ENCODE assay signal across 14 cellular contexts in the genomic region with DNA sequence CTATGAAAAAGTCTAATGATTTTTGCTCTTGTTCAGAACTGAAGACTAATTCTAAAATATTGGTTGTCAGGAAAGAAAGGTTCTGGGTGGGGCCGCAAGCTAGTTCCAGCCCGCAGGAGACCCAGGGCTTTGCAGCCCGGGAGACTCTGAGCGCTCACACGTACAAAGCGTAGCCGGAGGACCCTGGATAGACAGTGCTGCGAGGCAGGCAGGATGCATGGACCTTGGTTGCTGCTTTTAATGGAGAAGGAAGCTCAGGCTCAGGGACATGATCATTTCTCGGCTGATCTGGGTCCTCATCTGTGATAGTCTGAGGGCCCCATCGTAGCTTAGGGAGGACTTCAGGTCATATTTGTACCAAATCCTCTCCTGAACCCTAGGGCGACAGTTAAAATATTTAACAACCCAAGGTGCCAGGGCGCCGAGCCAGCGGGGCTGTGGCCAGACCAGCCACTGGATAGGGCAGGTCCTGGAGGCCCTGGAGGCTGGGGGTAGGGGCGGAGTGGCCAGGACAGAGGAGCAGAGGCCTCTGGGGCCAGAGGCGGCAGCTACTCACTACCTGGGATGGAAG.
DNase-seq lines count a peak whose midpoint lies in the region; ATAC-seq and TF ChIP-seq lines count a peak whose summit lies in the region.
"Had no signal": no experiment of that assay in that cellular context is flagged by ENCODE, and none has a peak within 500 bp of the region (broad histone marks: within the 10 kb centered on the region; RNA-seq: fewer than 3 reads in every experiment).

No MANE protein-coding gene starts in this region.

- H2BK12ac ChIP-seq in neuronal stem cell (ENCODE audit: low read length) = peak overlapping the region; percentile 18

- peak overlapping the region; percentile 25 for H2BK120ac ChIP-seq in neuronal stem cell (ENCODE audit: low read depth, low read length)

- no peak overlapping the region for H2BK5ac ChIP-seq in neuronal stem cell (ENCODE audit: low read length)

- H3K4me1 ChIP-seq in colonic mucosa (no peaks in the 10 kb centered on the region), neuronal stem cell (ENCODE audit: control insufficient read depth in 2 of 2, insufficient read depth in 1 of 2, low read depth in 1 of 2, low read length in 2 of 2) (peaks cover 17 to 31% of the 10 kb centered on the region in 2 donors)

- H3K18ac ChIP-seq in neuronal stem cell (ENCODE audit: low read length) = peak overlapping the region; percentile 69

- no peaks in the 10 kb centered on the region for H3K9me3 ChIP-seq in colonic mucosa
- no peaks in the 10 kb centered on the region for H3K9me3 ChIP-seq in neuronal stem cell (replicated peaks in 1 of 2; ENCODE audit: control insufficient read depth in 2 of 2, insufficient read depth in 1 of 2, low read depth in 1 of 2, low read length in 2 of 2)
- H3K9me3 ChIP-seq: body of pancreas had no signal

- H3K9ac ChIP-seq in colonic mucosa (ENCODE audit: low read depth in 2 of 2, low read length in 2 of 2) = no peak overlapping the region
- no peak overlapping the region for H3K9ac ChIP-seq in neuronal stem cell (ENCODE audit: low read depth, low read length, poor library complexity)

- H2BK15ac ChIP-seq in neuronal stem cell (ENCODE audit: low read length) = peak overlapping the region; percentile 72

- H3K4me2 ChIP-seq in neuronal stem cell (ENCODE audit: insufficient read depth, low read length, poor library complexity, severe bottlenecking) = no peak overlapping the region

- H3K36me3 ChIP-seq in colonic mucosa (no peaks in the 10 kb centered on the region), neuronal stem cell (replicated peaks in 1 of 2; ENCODE audit: control insufficient read depth in 2 of 2, insufficient read depth in 2 of 2, low read length in 2 of 2) (no peaks in the 10 kb centered on the region)
- H3K36me3 ChIP-seq: WERI-Rb-1 had no signal

- H3K14ac ChIP-seq in neuronal stem cell (ENCODE audit: low read length) = no peak overlapping the region

- TF ChIP-seq CTCF in colonic mucosa (IDR thresholded peaks at IDR 0.05) = no peak

- no peak overlapping the region for H4K8ac ChIP-seq in neuronal stem cell (ENCODE audit: low read depth, low read length)

- no peak overlapping the region for H3K4me3 ChIP-seq in colonic mucosa
- no peak overlapping the region for H3K4me3 ChIP-seq in neuronal stem cell (ENCODE audit: low read length in 2 of 2)
- H3K4me3 ChIP-seq: body of pancreas had no signal

- intact Hi-C loops in colonic mucosa (cut with DNase I) = no loop called here

- H3K27ac ChIP-seq in colonic mucosa (no peak overlapping the region), neuronal stem cell (replicated peaks; ENCODE audit: low read length) (no peak overlapping the region)
- H3K27ac ChIP-seq: body of pancreas, WERI-Rb-1 had no signal

- peak; percentile 14 for DNase-seq in D341Med (ENCODE audit: low spot score)
- peak; percentile 2 for DNase-seq in HuH-7 (ENCODE audit: low spot score)
- peak; percentile 6 for DNase-seq in colonic mucosa
- no peak for DNase-seq in neuronal stem cell (ENCODE audit: low spot score)
- DNase-seq in cerebellum (ENCODE audit: low spot score) = no peak
- DNase-seq in COLO668 (lab: John Stamatoyannopoulos, UW; ENCODE audit: unreplicated experiment) = no peak
- DNase-seq in activated CD4-positive, alpha-beta T cell treated with anti-CD3 and anti-CD28 coated beads, Interleukin-2, amount 50 U/mL, for 4 hours = no peak
- DNase-seq: activated CD4-positive, alpha-beta memory T cell treated with anti-CD3 and anti-CD28 coated beads for 36 hours; activated naive CD8-positive, alpha-beta T cell treated with anti-CD3 and anti-CD28 coated beads for 36 hours; body of pancreas; erythroblast; NCI-H2227 treated with DMSO at 0.1 percent for 48 hours; WERI-Rb-1 had no signal

- H3K23ac ChIP-seq in neuronal stem cell (ENCODE audit: low read depth, low read length, poor library complexity) = no peak overlapping the region

- H3K27me3 ChIP-seq in colonic mucosa = peaks cover 29% of the 10 kb centered on the region
- peaks cover 0 to 79% (median 0%) of the 10 kb centered on the region in 3 experiments for H3K27me3 ChIP-seq in neuronal stem cell (ENCODE audit: control insufficient read depth in 3 of 3, insufficient read depth in 3 of 3, low read depth in 1 of 3, low read length in 3 of 3)

- no peaks in the 10 kb centered on the region for H3K79me1 ChIP-seq in neuronal stem cell (ENCODE audit: low read depth, low read length)

- no peak overlapping the region for H3K4ac ChIP-seq in neuronal stem cell (ENCODE audit: low read length)

- no peak for ATAC-seq in HG03175 (IDR thresholded peaks at IDR 0.05; ENCODE audit: unreplicated experiment)
- ATAC-seq: body of pancreas had no signal

- no CpG with 5 or more reads among the region's 16 CpGs for WGBS in neuronal stem cell (ENCODE audit: extremely low coverage in 2 of 2, insufficient read length in 2 of 2, insufficient replicate concordance in 1 of 2), 2 donors

- peak overlapping the region; percentile 25 for H4K91ac ChIP-seq in neuronal stem cell (ENCODE audit: low read depth, low read length, poor library complexity)

- peak overlapping the region; percentile 86 for H2AK5ac ChIP-seq in neuronal stem cell (ENCODE audit: low read depth, low read length)

- H2AFZ ChIP-seq in neuronal stem cell (ENCODE audit: low read length) = no peak overlapping the region

Comparison
In these comparisons a context has a peak if more than half of its experiments do, and no peak if none do; other contexts are left out.
1. DNase-seq: peak in D341Med (single experiment), HuH-7 (single experiment) and colonic mucosa (single experiment); none in neuronal stem cell (single experiment), cerebellum (single experiment), COLO668 (single experiment) and activated CD4-positive, alpha-beta T cell treated with anti-CD3 and anti-CD28 coated beads, Interleukin-2, amount 50 U/mL, for 4 hours (0 of 2).